In genomic region chr2:199488772-199489400, GRCh38 we compare ENCODE assay signal across 2 cellular contexts.
TF ChIP-seq lines count a peak whose summit lies in the region.

No MANE protein-coding gene starts in this region.

TF ChIP-seq in IMR-90, 13 proteins besides CTCF, POLR2A, EP300 and RAD21:
- TF ChIP-seq SMC3 (IDR thresholded peaks at IDR 0.05; ENCODE audit: low read depth, low read length) (peak; percentile 89), ELK1 (IDR thresholded peaks at IDR 0.05; ENCODE audit: borderline replicate concordance, low read depth, low read length) (no peak)
TF ChIP-seq in IMR-90: peak in this region for 1.

TF ChIP-seq in SK-N-SH, 30 proteins besides CTCF, POLR2A, EP300 and RAD21:
- TF ChIP-seq MEF2A (IDR thresholded peaks at IDR 0.05; ENCODE audit: borderline replicate concordance, low read depth) = no peak
- TF ChIP-seq SMC3 (IDR thresholded peaks at IDR 0.05; ENCODE audit: low read depth, low read length) = peak; percentile 56
- no peak for TF ChIP-seq GATA2 (CRISPR knock-in tag; IDR thresholded peaks at IDR 0.05)
- TF ChIP-seq, protein P1, sequence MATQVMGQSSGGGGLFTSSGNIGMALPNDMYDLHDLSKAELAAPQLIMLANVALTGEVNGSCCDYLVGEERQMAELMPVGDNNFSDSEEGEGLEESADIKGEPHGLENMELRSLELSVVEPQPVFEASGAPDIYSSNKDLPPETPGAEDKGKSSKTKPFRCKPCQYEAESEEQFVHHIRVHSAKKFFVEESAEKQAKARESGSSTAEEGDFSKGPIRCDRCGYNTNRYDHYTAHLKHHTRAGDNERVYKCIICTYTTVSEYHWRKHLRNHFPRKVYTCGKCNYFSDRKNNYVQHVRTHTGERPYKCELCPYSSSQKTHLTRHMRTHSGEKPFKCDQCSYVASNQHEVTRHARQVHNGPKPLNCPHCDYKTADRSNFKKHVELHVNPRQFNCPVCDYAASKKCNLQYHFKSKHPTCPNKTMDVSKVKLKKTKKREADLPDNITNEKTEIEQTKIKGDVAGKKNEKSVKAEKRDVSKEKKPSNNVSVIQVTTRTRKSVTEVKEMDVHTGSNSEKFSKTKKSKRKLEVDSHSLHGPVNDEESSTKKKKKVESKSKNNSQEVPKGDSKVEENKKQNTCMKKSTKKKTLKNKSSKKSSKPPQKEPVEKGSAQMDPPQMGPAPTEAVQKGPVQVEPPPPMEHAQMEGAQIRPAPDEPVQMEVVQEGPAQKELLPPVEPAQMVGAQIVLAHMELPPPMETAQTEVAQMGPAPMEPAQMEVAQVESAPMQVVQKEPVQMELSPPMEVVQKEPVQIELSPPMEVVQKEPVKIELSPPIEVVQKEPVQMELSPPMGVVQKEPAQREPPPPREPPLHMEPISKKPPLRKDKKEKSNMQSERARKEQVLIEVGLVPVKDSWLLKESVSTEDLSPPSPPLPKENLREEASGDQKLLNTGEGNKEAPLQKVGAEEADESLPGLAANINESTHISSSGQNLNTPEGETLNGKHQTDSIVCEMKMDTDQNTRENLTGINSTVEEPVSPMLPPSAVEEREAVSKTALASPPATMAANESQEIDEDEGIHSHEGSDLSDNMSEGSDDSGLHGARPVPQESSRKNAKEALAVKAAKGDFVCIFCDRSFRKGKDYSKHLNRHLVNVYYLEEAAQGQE (IDR thresholded peaks at IDR 0.05; ENCODE audit: low read depth, low read length) = no peak
- TF ChIP-seq ZBTB33 (IDR thresholded peaks at IDR 0.05; ENCODE audit: borderline replicate concordance, low read depth) = no peak
- TF ChIP-seq, protein P2, sequence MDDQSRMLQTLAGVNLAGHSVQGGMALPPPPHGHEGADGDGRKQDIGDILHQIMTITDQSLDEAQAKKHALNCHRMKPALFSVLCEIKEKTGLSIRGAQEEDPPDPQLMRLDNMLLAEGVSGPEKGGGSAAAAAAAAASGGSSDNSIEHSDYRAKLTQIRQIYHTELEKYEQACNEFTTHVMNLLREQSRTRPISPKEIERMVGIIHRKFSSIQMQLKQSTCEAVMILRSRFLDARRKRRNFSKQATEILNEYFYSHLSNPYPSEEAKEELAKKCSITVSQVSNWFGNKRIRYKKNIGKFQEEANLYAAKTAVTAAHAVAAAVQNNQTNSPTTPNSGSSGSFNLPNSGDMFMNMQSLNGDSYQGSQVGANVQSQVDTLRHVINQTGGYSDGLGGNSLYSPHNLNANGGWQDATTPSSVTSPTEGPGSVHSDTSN (IDR thresholded peaks at IDR 0.05) = no peak
- TF ChIP-seq RCOR1 (IDR thresholded peaks at IDR 0.05; ENCODE audit: low read length) = no peak
- no peak for TF ChIP-seq MXI1 (IDR thresholded peaks at IDR 0.05; ENCODE audit: low read depth, low read length)
TF ChIP-seq in SK-N-SH: peak in this region for 1.
